ENCODE assay signal across 9 cellular contexts in genomic region chr5:150763023-150763793, GRCh38. TPM values are rescaled to one million over a fixed set of nuclear protein-coding genes. Genes with fewer than 3 reads are reported as not detected.
DNase-seq lines count a peak whose midpoint lies in the region; ATAC-seq and TF ChIP-seq lines count a peak whose summit lies in the region.
"Had no signal": no experiment of that assay in that cellular context is flagged by ENCODE, and none has a peak within 500 bp of the region (broad histone marks: within the 10 kb centered on the region; RNA-seq: fewer than 3 reads in every experiment).

No MANE protein-coding gene starts in this region.

- WGBS in right cardiac atrium: 29% methylated on average over 7 of the region's 7 CpGs

- peaks cover 6 to 7% of the 10 kb centered on the region in 2 donors for H3K27me3 Mint-ChIP-seq in stimulated activated naive B cell treated with anti-CD40 and anti-IgM and Interleukin-4, amounts not matched to agents 10 μg/mL and 1 μg/mL and 100 μg/mL, for 72 hours

- no peak for TF ChIP-seq CTCF in upper lobe of right lung (IDR thresholded peaks at IDR 0.05)

- peaks cover 4 to 7% of the 10 kb centered on the region in 2 donors for H3K36me3 Mint-ChIP-seq in stimulated activated naive B cell treated with anti-CD40 and anti-IgM and Interleukin-4, amounts not matched to agents 10 μg/mL and 1 μg/mL and 100 μg/mL, for 72 hours

- no peak overlapping the region for H3K4me3 Mint-ChIP-seq in stimulated activated naive B cell treated with anti-CD40 and anti-IgM and Interleukin-4, amounts not matched to agents 10 μg/mL and 1 μg/mL and 100 μg/mL, for 72 hours

- H3K27me3 ChIP-seq in right cardiac atrium (ENCODE audit: control insufficient read depth, insufficient read depth) (no peaks in the 10 kb centered on the region), upper lobe of right lung (no peaks in the 10 kb centered on the region)
- H3K27me3 ChIP-seq: SJSA1 had no signal

- H3K9me3 ChIP-seq in right cardiac atrium (ENCODE audit: control insufficient read depth, low read length) (no peaks in the 10 kb centered on the region), upper lobe of right lung (no peaks in the 10 kb centered on the region)
- H3K9me3 ChIP-seq: SJSA1 had no signal

- peak; percentile 69 for DNase-seq in NK-92 treated with Interleukin-12 subunit alpha and Interleukin-12 subunit beta, amount 100 ng/mL, for 24 hours (lab: John Stamatoyannopoulos, UW)
- DNase-seq in NK-92 (lab: John Stamatoyannopoulos, UW; ENCODE audit: unreplicated experiment) (no peak), T1000 (lab: John Stamatoyannopoulos, UW) (peak; percentile 14), right cardiac atrium (peak; percentile 67 to 80 (median 73)), upper lobe of right lung (no peak), Ammon's horn (ENCODE audit: low spot score) (no peak)
- no peak for DNase-seq in stimulated activated naive B cell treated with anti-CD40 and anti-IgM and Interleukin-4, amounts not matched to agents 10 μg/mL and 1 μg/mL and 100 μg/mL, for 72 hours

- H3K4me1 ChIP-seq in right cardiac atrium (ENCODE audit: control insufficient read depth, insufficient read depth, low read length) (peaks cover 3% of the 10 kb centered on the region), upper lobe of right lung (peaks cover 10% of the 10 kb centered on the region)

- no peak overlapping the region for H3K27ac Mint-ChIP-seq in stimulated activated naive B cell treated with anti-CD40 and anti-IgM and Interleukin-4, amounts not matched to agents 10 μg/mL and 1 μg/mL and 100 μg/mL, for 72 hours

- no peak overlapping the region for H3K4me3 ChIP-seq in right cardiac atrium (ENCODE audit: low read length)
- H3K4me3 ChIP-seq in upper lobe of right lung: no peak overlapping the region
- H3K4me3 ChIP-seq: SJSA1 had no signal

- peaks cover 18 to 40% of the 10 kb centered on the region in 2 donors for H3K4me1 Mint-ChIP-seq in stimulated activated naive B cell treated with anti-CD40 and anti-IgM and Interleukin-4, amounts not matched to agents 10 μg/mL and 1 μg/mL and 100 μg/mL, for 72 hours

- ATAC-seq in right cardiac atrium (peak; percentile 4 to 27), upper lobe of right lung (peak; percentile 2), HG02852 (IDR thresholded peaks at IDR 0.05; ENCODE audit: unreplicated experiment) (no peak)
- ATAC-seq in stimulated activated naive B cell treated with anti-CD40 and anti-IgM and Interleukin-4, amounts not matched to agents 10 μg/mL and 1 μg/mL and 100 μg/mL, for 72 hours (replicated peaks): no peak

- no peaks in the 10 kb centered on the region for H3K36me3 ChIP-seq in upper lobe of right lung

- H3K9me3 Mint-ChIP-seq in stimulated activated naive B cell treated with anti-CD40 and anti-IgM and Interleukin-4, amounts not matched to agents 10 μg/mL and 1 μg/mL and 100 μg/mL, for 72 hours: peaks cover 4 to 5% of the 10 kb centered on the region in 2 donors

- H3K27ac ChIP-seq in right cardiac atrium (ENCODE audit: low read length): peak overlapping the region; percentile 80
- peak overlapping the region; percentile 45 for H3K27ac ChIP-seq in upper lobe of right lung
- H3K27ac ChIP-seq: SJSA1 had no signal

- intact Hi-C loops in right cardiac atrium (cut with DNase I): no loop called here
- intact Hi-C loops in upper lobe of right lung (cut with DNase I): no loop called here

RNA-seq across cellular contexts. Expression of gene DCTN4, which starts 4.4 kb away (rescaled TPM):
- total RNA-seq in right cardiac atrium (10 to 100 TPM; 41.8 to 51.6 (median 47.6) TPM), upper lobe of right lung (68.5 TPM)
- polyA plus RNA-seq in right cardiac atrium: 22.7 TPM

RNA-seq across cellular contexts. Expression of gene SMIM3, which starts 15.3 kb away (rescaled TPM):
- total RNA-seq in right cardiac atrium (10 to 100 TPM; 16.3 to 33.5 (median 19.9) TPM), upper lobe of right lung (28.3 TPM)
- 22.9 TPM for polyA plus RNA-seq in right cardiac atrium

Comparison
In these comparisons a context has a peak if more than half of its experiments do, and no peak if none do; other contexts are left out.
1. DNase-seq: peak in NK-92 treated with Interleukin-12 subunit alpha and Interleukin-12 subunit beta, amount 100 ng/mL, for 24 hours (single experiment), T1000 (single experiment) and right cardiac atrium (3 of 3); none in NK-92 (single experiment), upper lobe of right lung (single experiment), Ammon's horn (single experiment) and stimulated activated naive B cell treated with anti-CD40 and anti-IgM and Interleukin-4, amounts not matched to agents 10 μg/mL and 1 μg/mL and 100 μg/mL, for 72 hours (single experiment).
2. ATAC-seq: peak in right cardiac atrium (2 of 2) and upper lobe of right lung (single experiment); none in HG02852 (single experiment) and stimulated activated naive B cell treated with anti-CD40 and anti-IgM and Interleukin-4, amounts not matched to agents 10 μg/mL and 1 μg/mL and 100 μg/mL, for 72 hours (0 of 2).